ENCODE assay signal across 1 cellular context in genomic region chr4:107951551-107951950, GRCh38.
TF ChIP-seq lines count a peak whose summit lies in the region.

No MANE protein-coding gene starts in this region.

TF ChIP-seq in IMR-90, 13 proteins besides CTCF, POLR2A, EP300 and RAD21:
- no peak for TF ChIP-seq CHD1 (IDR thresholded peaks at IDR 0.05; ENCODE audit: low read depth, low read length)
- TF ChIP-seq CEBPB (IDR thresholded peaks at IDR 0.05; ENCODE audit: low read depth, low read length) = peak; percentile 53; the same call in 1 of the 2 replicates
- TF ChIP-seq RFX5 (IDR thresholded peaks at IDR 0.05; ENCODE audit: low read depth, low read length) = no peak
